9 cellular contexts compared by ENCODE assay signal in genomic region chr7:4774007-4774406, GRCh38. TPM values are rescaled to one million over a fixed set of nuclear protein-coding genes. Genes with fewer than 3 reads are reported as not detected.
DNase-seq lines count a peak whose midpoint lies in the region; ATAC-seq and TF ChIP-seq lines count a peak whose summit lies in the region.
"Had no signal": no experiment of that assay in that cellular context is flagged by ENCODE, and none has a peak within 500 bp of the region (broad histone marks: within the 10 kb centered on the region; RNA-seq: fewer than 3 reads in every experiment).

No MANE protein-coding gene starts in this region.

- H3K4me2 ChIP-seq in smooth muscle cell = peak overlapping the region; percentile 86

- peaks cover 15% of the 10 kb centered on the region for H3K36me3 Mint-ChIP-seq in T-helper 2 cell treated with Interferon-gamma antibody and Interleukin-4, amounts not matched to agents 5 μg/mL and 100 μg/mL, for 36 hours (ENCODE audit: low read depth)

- H3K9me3 Mint-ChIP-seq in T-helper 2 cell treated with Interferon-gamma antibody and Interleukin-4, amounts not matched to agents 5 μg/mL and 100 μg/mL, for 36 hours = no peaks in the 10 kb centered on the region

- CTCF ChIA-PET in RWPE1 (lab: Yijun Ruan, JAX) = no interaction called here

- H3K36me3 ChIP-seq in smooth muscle cell (ENCODE audit: low read depth) (no peaks in the 10 kb centered on the region), mucosa of descending colon (ENCODE audit: low read depth) (no peaks in the 10 kb centered on the region)

- H3K4me3 Mint-ChIP-seq in T-helper 2 cell treated with Interferon-gamma antibody and Interleukin-4, amounts not matched to agents 5 μg/mL and 100 μg/mL, for 36 hours = peak overlapping the region; percentile 95

- H3K4me3 ChIP-seq in epithelial cell of proximal tubule (ENCODE audit: low read depth, low read length) = peak overlapping the region; percentile 91
- H3K4me3 ChIP-seq in smooth muscle cell = no peak overlapping the region
- no peak overlapping the region for H3K4me3 ChIP-seq in mucosa of descending colon

- no peaks in the 10 kb centered on the region for H3K27me3 ChIP-seq in smooth muscle cell (ENCODE audit: low read depth)

- peaks cover 3% of the 10 kb centered on the region for H4K20me1 ChIP-seq in smooth muscle cell (ENCODE audit: low read depth)

- no peak for ATAC-seq in mucosa of descending colon

- DNase-seq in T-helper 2 cell treated with Interferon-gamma antibody and Interleukin-4, amounts not matched to agents 5 μg/mL and 100 μg/mL, for 36 hours (ENCODE audit: low spot score) = no peak
- DNase-seq in T-helper 2 cell = no peak
- no peak for DNase-seq in RWPE1 (ENCODE audit: low spot score)
- no peak for DNase-seq in epithelial cell of proximal tubule (ENCODE audit: low read depth)
- DNase-seq in smooth muscle cell (lab: John Stamatoyannopoulos, UW; ENCODE audit: unreplicated experiment) = no peak
- no peak for DNase-seq in G401 (ENCODE audit: low spot score)
- DNase-seq in NCI-H2196 treated with DMSO at 0.1 percent for 48 hours (lab: John Stamatoyannopoulos, UW; ENCODE audit: unreplicated experiment) = no peak
- DNase-seq in mucosa of descending colon = no peak
- DNase-seq: NK-92 treated with Interleukin-12 subunit alpha and Interleukin-12 subunit beta, amount 100 ng/mL, for 24 hours had no signal

- H2AFZ ChIP-seq in smooth muscle cell (ENCODE audit: low read depth) = no peak overlapping the region

- no peaks in the 10 kb centered on the region for H3K27me3 Mint-ChIP-seq in T-helper 2 cell treated with Interferon-gamma antibody and Interleukin-4, amounts not matched to agents 5 μg/mL and 100 μg/mL, for 36 hours (ENCODE audit: low read depth)

- H3F3A ChIP-seq in smooth muscle cell (ENCODE audit: low read depth) = no peaks in the 10 kb centered on the region

- intact Hi-C loops in mucosa of descending colon (cut with DNase I, micrococcal nuclease) = no loop called here

- in situ Hi-C loops in G401 (cut with HindIII; ENCODE audit: low sequenced_read_pairs) = no loop called here

- H3K9me3 ChIP-seq in smooth muscle cell (replicated peaks; ENCODE audit: low read depth) (no peaks in the 10 kb centered on the region), mucosa of descending colon (no peaks in the 10 kb centered on the region)

- H3K27ac Mint-ChIP-seq in T-helper 2 cell treated with Interferon-gamma antibody and Interleukin-4, amounts not matched to agents 5 μg/mL and 100 μg/mL, for 36 hours = peak overlapping the region; percentile 98

- H3K27ac ChIP-seq in RWPE1 (peak overlapping the region; percentile 87), smooth muscle cell (ENCODE audit: low read depth) (no peak overlapping the region)

- peaks cover 25% of the 10 kb centered on the region for H3K79me2 ChIP-seq in smooth muscle cell (ENCODE audit: low read depth)

- WGBS in smooth muscle cell (ENCODE audit: low lambda C conversion rate) = 96% methylated on average over 12 of the region's 12 CpGs

- H3K4me1 Mint-ChIP-seq in T-helper 2 cell treated with Interferon-gamma antibody and Interleukin-4, amounts not matched to agents 5 μg/mL and 100 μg/mL, for 36 hours (ENCODE audit: low read depth) = peaks cover 29% of the 10 kb centered on the region

- H3K4me1 ChIP-seq in smooth muscle cell (ENCODE audit: low read depth) (no peaks in the 10 kb centered on the region), mucosa of descending colon (ENCODE audit: low read depth) (peaks cover 17% of the 10 kb centered on the region)

- TF ChIP-seq CTCF in RWPE1 (conservative IDR thresholded peaks at IDR 0.05; ENCODE audit: low read depth) (no peak), epithelial cell of proximal tubule (conservative IDR thresholded peaks at IDR 0.05; ENCODE audit: low read depth, low read length) (no peak), smooth muscle cell (IDR thresholded peaks at IDR 0.05; ENCODE audit: borderline replicate concordance, insufficient read depth, poor library complexity, severe bottlenecking) (no peak), mucosa of descending colon (IDR thresholded peaks at IDR 0.05) (no peak)

- no peak overlapping the region for H3K9ac ChIP-seq in smooth muscle cell (ENCODE audit: low read depth)

- POLR2A ChIA-PET in RWPE1 (lab: Yijun Ruan, JAX; ENCODE audit: low non-redundant PET) = no interaction called here

RNA-seq across cellular contexts. Expression of gene AP5Z1, which starts 1.4 kb away (rescaled TPM):
- total RNA-seq in epithelial cell of proximal tubule = 21.1 and 21.4 TPM in 2 replicates
- 16.6 and 24.6 TPM in 2 replicates for total RNA-seq in smooth muscle cell
- 37.6 and 48.2 TPM in 2 replicates for polyA plus RNA-seq in smooth muscle cell
- total RNA-seq in G401 (2014; rRNA removed; shearing (Covaris generic)) = 53.5 and 56.9 TPM in 2 replicates
- total RNA-seq in mucosa of descending colon = 10 to 100 TPM; 39.5 to 47.4 (median 45.2) TPM
